11 cellular contexts compared by ENCODE assay signal in genomic region chr6:106145144-106145543, GRCh38.
"Had no signal": no experiment of that assay in that cellular context is flagged by ENCODE, and none has a peak within 500 bp of the region (broad histone marks: within the 10 kb centered on the region; RNA-seq: fewer than 3 reads in every experiment).

No MANE protein-coding gene starts in this region.

- H3K4me3 Mint-ChIP-seq: activated T-cell treated with anti-CD3 and anti-CD28 coated beads, Interleukin-2, amount 50 U/mL, for 24 hours; nephron had no signal

- H3K9me3 Mint-ChIP-seq: nephron had no signal

- H3K27ac Mint-ChIP-seq: activated T-cell treated with anti-CD3 and anti-CD28 coated beads, Interleukin-2, amount 50 U/mL, for 24 hours; nephron had no signal

- DNase-seq: activated gamma-delta T cell treated with Interleukin-2 at 50 U/mL for 16 hours; activated T-cell treated with anti-CD3 and anti-CD28 coated beads, Interleukin-2, amount 50 U/mL, for 24 hours; anterior cingulate cortex; cerebellar nuclear complex; effector CD8-positive, alpha-beta T cell; glutamatergic neuron; hypothalamus; nucleus accumbens; retina; stimulated activated CD4-positive, alpha-beta T cell treated with anti-CD3 and anti-CD28 coated beads, Interleukin-12 subunit alpha, Interleukin-12 subunit beta, amount 100 ng/mL, for 4 hours had no signal

- H3K27me3 Mint-ChIP-seq: activated T-cell treated with anti-CD3 and anti-CD28 coated beads, Interleukin-2, amount 50 U/mL, for 24 hours had no signal
